In genomic region chr12:50824914-50825313, GRCh38 we compare ENCODE assay signal across 1 cellular context.
TF ChIP-seq lines count a peak whose summit lies in the region.

No MANE protein-coding gene starts in this region.

TF ChIP-seq in IMR-90, 13 proteins besides CTCF, POLR2A, EP300 and RAD21:
- TF ChIP-seq SMC3 (IDR thresholded peaks at IDR 0.05; ENCODE audit: low read depth, low read length) (no peak), MXI1 (IDR thresholded peaks at IDR 0.05; ENCODE audit: borderline replicate concordance, low read depth, low read length) (no peak), ELK1 (IDR thresholded peaks at IDR 0.05; ENCODE audit: borderline replicate concordance, low read depth, low read length) (no peak), CHD1 (IDR thresholded peaks at IDR 0.05; ENCODE audit: low read depth, low read length) (no peak), BHLHE40 (IDR thresholded peaks at IDR 0.05; ENCODE audit: low read depth, low read length) (no peak), RCOR1 (IDR thresholded peaks at IDR 0.05; ENCODE audit: insufficient replicate concordance, low read length) (no peak), FOS (IDR thresholded peaks at IDR 0.05; ENCODE audit: low read depth, low read length) (no peak), CEBPB (IDR thresholded peaks at IDR 0.05; ENCODE audit: low read depth, low read length) (no peak), USF2 (IDR thresholded peaks at IDR 0.05; ENCODE audit: low read depth, low read length) (no peak), RFX5 (IDR thresholded peaks at IDR 0.05; ENCODE audit: low read depth, low read length) (no peak), MAZ (IDR thresholded peaks at IDR 0.05; ENCODE audit: borderline replicate concordance, low read depth, low read length) (no peak), MAFK (IDR thresholded peaks at IDR 0.05; ENCODE audit: low read depth, low read length) (no peak), NFE2L2 (IDR thresholded peaks at IDR 0.05; ENCODE audit: low read depth, low read length) (no peak)
